In the genomic region with DNA sequence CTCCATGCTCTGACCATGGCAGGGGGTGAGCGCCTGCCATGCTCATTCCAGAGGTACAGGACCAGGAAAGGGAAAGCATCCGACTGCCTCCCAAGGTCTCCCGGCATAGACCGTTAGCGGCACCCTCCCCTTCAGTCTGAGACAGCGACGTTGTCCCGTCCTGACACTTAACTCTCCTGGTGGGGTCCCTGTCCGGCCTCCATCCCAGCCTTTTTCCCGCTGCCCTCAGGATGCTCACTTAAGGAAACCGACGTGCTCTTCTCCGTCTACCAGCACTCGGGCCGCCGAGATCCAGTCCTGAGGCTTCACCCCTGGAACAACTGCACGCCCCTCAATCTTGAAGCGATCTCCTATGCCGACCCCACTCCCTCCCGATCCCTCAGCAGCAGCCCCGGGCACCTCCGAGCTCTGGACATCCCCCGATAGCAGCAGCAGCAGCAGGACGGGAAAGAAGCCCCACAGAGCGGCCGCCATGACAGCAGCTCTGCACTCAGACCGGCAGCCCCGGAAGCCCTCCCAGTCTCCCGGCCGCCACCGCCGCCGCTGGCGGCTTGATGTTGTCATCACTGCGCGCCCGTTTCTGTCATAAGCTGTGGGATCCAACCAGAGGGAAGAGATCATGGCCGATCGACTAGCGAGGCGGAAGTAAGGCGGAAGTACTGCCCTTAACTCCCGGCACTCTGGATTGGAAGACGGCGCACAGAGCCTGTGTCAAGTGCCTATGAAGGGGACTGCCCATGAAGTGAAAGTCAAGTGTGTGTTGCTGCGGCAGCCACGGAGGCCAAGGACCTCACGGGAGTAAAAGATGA, we compare ENCODE assay signal across 1 cellular context.
TF ChIP-seq lines count a peak whose summit lies in the region.

TSS of gene EMC7 (minus strand) at position 497 of the 809 bp plus-strand sequence. CDS start at position 474, 23 bp downstream.
TSS of gene PGBD4 (plus strand) at position 718 of the 809 bp plus-strand sequence. CDS start 449 bp downstream, outside the sequence.

TF ChIP-seq in GM12878, 131 proteins besides CTCF, POLR2A, EP300 and RAD21 (continued from another document):
- TF ChIP-seq E4F1 (IDR thresholded peaks at IDR 0.05; ENCODE audit: borderline replicate concordance, partially characterized antibody) (peak; percentile 90), CEBPZ (IDR thresholded peaks at IDR 0.05; ENCODE audit: low read depth, low read length) (no peak), BRCA1 (IDR thresholded peaks at IDR 0.05; ENCODE audit: low read depth, low read length) (no peak), EGR1 (IDR thresholded peaks at IDR 0.05; ENCODE audit: borderline replicate concordance in 1 of 2, low read depth in 2 of 2, low read length in 2 of 2) (peak in 1 of 2 experiments; percentile 25; a peak in 1 of 3 replicates), MTA3 (IDR thresholded peaks at IDR 0.05; ENCODE audit: borderline replicate concordance, low read length) (no peak), SUZ12 (IDR thresholded peaks at IDR 0.05; ENCODE audit: unreplicated experiment) (no peak), NR2C1 (IDR thresholded peaks at IDR 0.05) (peak; percentile 85), TARDBP (IDR thresholded peaks at IDR 0.05; ENCODE audit: borderline replicate concordance) (0 out of 2 replicates have a peak, but pooled peaks have one; percentile 38), SUPT20H (IDR thresholded peaks at IDR 0.05; ENCODE audit: borderline replicate concordance, control insufficient read depth, low read depth, low read length) (no peak), PRDM15 (CRISPR knock-in tag; IDR thresholded peaks at IDR 0.05) (no peak), JUNB (IDR thresholded peaks at IDR 0.05) (no peak), RELA (IDR thresholded peaks at IDR 0.05; ENCODE audit: borderline replicate concordance, partially characterized antibody) (peak; percentile 83), ZNF274 (IDR thresholded peaks at IDR 0.05; ENCODE audit: insufficient read depth, insufficient read length) (no peak), CHD1 (IDR thresholded peaks at IDR 0.05; ENCODE audit: low read depth, low read length) (no peak), CREB1 (IDR thresholded peaks at IDR 0.05; ENCODE audit: low read depth) (peak; percentile 100), SREBF2 (IDR thresholded peaks at IDR 0.05; ENCODE audit: low read length) (no peak), SMARCA5 (IDR thresholded peaks at IDR 0.05) (0 out of 2 replicates have a peak, but pooled peaks have one; percentile 7), USF1 (IDR thresholded peaks at IDR 0.05; ENCODE audit: borderline replicate concordance, extremely low read length, insufficient read depth, low read depth, low read length) (no peak), CBX3 (IDR thresholded peaks at IDR 0.05; ENCODE audit: borderline replicate concordance, low read depth) (no peak), SIX5 (IDR thresholded peaks at IDR 0.05; ENCODE audit: low read depth, low read length, severe bottlenecking) (peak; percentile 75), NR2F1 (conservative IDR thresholded peaks at IDR 0.05) (0 out of 2 replicates have a peak, but pooled peaks have one; percentile 19), NFIC (IDR thresholded peaks at IDR 0.05; ENCODE audit: low read depth, low read length) (no peak), YY1 (IDR thresholded peaks at IDR 0.05; ENCODE audit: low read depth, low read length) (peak; percentile 99), HDAC2 (IDR thresholded peaks at IDR 0.05) (no peak), SRF (IDR thresholded peaks at IDR 0.05; ENCODE audit: low read depth in 2 of 2, low read length in 2 of 2) (peak; percentile 93 to 94)
- TF ChIP-seq, protein P1, sequence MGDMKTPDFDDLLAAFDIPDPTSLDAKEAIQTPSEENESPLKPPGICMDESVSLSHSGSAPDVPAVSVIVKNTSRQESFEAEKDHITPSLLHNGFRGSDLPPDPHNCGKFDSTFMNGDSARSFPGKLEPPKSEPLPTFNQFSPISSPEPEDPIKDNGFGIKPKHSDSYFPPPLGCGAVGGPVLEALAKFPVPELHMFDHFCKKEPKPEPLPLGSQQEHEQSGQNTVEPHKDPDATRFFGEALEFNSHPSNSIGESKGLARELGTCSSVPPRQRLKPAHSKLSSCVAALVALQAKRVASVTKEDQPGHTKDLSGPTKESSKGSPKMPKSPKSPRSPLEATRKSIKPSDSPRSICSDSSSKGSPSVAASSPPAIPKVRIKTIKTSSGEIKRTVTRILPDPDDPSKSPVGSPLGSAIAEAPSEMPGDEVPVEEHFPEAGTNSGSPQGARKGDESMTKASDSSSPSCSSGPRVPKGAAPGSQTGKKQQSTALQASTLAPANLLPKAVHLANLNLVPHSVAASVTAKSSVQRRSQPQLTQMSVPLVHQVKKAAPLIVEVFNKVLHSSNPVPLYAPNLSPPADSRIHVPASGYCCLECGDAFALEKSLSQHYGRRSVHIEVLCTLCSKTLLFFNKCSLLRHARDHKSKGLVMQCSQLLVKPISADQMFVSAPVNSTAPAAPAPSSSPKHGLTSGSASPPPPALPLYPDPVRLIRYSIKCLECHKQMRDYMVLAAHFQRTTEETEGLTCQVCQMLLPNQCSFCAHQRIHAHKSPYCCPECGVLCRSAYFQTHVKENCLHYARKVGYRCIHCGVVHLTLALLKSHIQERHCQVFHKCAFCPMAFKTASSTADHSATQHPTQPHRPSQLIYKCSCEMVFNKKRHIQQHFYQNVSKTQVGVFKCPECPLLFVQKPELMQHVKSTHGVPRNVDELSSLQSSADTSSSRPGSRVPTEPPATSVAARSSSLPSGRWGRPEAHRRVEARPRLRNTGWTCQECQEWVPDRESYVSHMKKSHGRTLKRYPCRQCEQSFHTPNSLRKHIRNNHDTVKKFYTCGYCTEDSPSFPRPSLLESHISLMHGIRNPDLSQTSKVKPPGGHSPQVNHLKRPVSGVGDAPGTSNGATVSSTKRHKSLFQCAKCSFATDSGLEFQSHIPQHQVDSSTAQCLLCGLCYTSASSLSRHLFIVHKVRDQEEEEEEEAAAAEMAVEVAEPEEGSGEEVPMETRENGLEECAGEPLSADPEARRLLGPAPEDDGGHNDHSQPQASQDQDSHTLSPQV (IDR thresholded peaks at IDR 0.05), result no peak
- TF ChIP-seq, protein P2, sequence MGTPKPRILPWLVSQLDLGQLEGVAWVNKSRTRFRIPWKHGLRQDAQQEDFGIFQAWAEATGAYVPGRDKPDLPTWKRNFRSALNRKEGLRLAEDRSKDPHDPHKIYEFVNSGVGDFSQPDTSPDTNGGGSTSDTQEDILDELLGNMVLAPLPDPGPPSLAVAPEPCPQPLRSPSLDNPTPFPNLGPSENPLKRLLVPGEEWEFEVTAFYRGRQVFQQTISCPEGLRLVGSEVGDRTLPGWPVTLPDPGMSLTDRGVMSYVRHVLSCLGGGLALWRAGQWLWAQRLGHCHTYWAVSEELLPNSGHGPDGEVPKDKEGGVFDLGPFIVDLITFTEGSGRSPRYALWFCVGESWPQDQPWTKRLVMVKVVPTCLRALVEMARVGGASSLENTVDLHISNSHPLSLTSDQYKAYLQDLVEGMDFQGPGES (IDR thresholded peaks at IDR 0.05), result no peak
- TF ChIP-seq, protein P3, sequence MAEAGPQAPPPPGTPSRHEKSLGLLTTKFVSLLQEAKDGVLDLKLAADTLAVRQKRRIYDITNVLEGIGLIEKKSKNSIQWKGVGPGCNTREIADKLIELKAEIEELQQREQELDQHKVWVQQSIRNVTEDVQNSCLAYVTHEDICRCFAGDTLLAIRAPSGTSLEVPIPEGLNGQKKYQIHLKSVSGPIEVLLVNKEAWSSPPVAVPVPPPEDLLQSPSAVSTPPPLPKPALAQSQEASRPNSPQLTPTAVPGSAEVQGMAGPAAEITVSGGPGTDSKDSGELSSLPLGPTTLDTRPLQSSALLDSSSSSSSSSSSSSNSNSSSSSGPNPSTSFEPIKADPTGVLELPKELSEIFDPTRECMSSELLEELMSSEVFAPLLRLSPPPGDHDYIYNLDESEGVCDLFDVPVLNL (IDR thresholded peaks at IDR 0.05; ENCODE audit: low read depth, low read length), result no peak
- TF ChIP-seq, protein P4, sequence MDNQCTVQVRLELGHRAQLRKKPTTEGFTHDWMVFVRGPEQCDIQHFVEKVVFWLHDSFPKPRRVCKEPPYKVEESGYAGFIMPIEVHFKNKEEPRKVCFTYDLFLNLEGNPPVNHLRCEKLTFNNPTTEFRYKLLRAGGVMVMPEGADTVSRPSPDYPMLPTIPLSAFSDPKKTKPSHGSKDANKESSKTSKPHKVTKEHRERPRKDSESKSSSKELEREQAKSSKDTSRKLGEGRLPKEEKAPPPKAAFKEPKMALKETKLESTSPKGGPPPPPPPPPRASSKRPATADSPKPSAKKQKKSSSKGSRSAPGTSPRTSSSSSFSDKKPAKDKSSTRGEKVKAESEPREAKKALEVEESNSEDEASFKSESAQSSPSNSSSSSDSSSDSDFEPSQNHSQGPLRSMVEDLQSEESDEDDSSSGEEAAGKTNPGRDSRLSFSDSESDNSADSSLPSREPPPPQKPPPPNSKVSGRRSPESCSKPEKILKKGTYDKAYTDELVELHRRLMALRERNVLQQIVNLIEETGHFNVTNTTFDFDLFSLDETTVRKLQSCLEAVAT (IDR thresholded peaks at IDR 0.05), result peak; percentile 47; the same call in 1 of the 2 replicates
- TF ChIP-seq, protein P5, sequence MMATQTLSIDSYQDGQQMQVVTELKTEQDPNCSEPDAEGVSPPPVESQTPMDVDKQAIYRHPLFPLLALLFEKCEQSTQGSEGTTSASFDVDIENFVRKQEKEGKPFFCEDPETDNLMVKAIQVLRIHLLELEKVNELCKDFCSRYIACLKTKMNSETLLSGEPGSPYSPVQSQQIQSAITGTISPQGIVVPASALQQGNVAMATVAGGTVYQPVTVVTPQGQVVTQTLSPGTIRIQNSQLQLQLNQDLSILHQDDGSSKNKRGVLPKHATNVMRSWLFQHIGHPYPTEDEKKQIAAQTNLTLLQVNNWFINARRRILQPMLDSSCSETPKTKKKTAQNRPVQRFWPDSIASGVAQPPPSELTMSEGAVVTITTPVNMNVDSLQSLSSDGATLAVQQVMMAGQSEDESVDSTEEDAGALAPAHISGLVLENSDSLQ (IDR thresholded peaks at IDR 0.05), result peak; percentile 76
